1 cellular context compared by ENCODE assay signal in genomic region chr14:103111297-103111981, GRCh38.
TF ChIP-seq lines count a peak whose summit lies in the region.

No MANE protein-coding gene starts in this region.

TF ChIP-seq in GM12878, 131 proteins besides CTCF, POLR2A, EP300 and RAD21 (continued from another document and continues in another):
- TF ChIP-seq E2F8 (IDR thresholded peaks at IDR 0.05; ENCODE audit: low read depth, partially characterized antibody): no peak
- no peak for TF ChIP-seq JUNB (IDR thresholded peaks at IDR 0.05)
- TF ChIP-seq, protein P1, sequence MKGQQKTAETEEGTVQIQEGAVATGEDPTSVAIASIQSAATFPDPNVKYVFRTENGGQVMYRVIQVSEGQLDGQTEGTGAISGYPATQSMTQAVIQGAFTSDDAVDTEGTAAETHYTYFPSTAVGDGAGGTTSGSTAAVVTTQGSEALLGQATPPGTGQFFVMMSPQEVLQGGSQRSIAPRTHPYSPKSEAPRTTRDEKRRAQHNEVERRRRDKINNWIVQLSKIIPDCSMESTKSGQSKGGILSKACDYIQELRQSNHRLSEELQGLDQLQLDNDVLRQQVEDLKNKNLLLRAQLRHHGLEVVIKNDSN (IDR thresholded peaks at IDR 0.05; ENCODE audit: borderline replicate concordance, extremely low read length, insufficient read depth, low read depth, low read length): no peak
- TF ChIP-seq MAX (IDR thresholded peaks at IDR 0.05; ENCODE audit: low read depth, low read length): no peak
- TF ChIP-seq ZBTB33 (IDR thresholded peaks at IDR 0.05): no peak
- no peak for TF ChIP-seq TARDBP (IDR thresholded peaks at IDR 0.05; ENCODE audit: borderline replicate concordance)
- TF ChIP-seq, protein P2, sequence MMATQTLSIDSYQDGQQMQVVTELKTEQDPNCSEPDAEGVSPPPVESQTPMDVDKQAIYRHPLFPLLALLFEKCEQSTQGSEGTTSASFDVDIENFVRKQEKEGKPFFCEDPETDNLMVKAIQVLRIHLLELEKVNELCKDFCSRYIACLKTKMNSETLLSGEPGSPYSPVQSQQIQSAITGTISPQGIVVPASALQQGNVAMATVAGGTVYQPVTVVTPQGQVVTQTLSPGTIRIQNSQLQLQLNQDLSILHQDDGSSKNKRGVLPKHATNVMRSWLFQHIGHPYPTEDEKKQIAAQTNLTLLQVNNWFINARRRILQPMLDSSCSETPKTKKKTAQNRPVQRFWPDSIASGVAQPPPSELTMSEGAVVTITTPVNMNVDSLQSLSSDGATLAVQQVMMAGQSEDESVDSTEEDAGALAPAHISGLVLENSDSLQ (IDR thresholded peaks at IDR 0.05): peak; percentile 71
- TF ChIP-seq KDM1A (IDR thresholded peaks at IDR 0.05; ENCODE audit: borderline replicate concordance): no peak
- TF ChIP-seq SUZ12 (IDR thresholded peaks at IDR 0.05; ENCODE audit: unreplicated experiment): no peak
- TF ChIP-seq, protein P3, sequence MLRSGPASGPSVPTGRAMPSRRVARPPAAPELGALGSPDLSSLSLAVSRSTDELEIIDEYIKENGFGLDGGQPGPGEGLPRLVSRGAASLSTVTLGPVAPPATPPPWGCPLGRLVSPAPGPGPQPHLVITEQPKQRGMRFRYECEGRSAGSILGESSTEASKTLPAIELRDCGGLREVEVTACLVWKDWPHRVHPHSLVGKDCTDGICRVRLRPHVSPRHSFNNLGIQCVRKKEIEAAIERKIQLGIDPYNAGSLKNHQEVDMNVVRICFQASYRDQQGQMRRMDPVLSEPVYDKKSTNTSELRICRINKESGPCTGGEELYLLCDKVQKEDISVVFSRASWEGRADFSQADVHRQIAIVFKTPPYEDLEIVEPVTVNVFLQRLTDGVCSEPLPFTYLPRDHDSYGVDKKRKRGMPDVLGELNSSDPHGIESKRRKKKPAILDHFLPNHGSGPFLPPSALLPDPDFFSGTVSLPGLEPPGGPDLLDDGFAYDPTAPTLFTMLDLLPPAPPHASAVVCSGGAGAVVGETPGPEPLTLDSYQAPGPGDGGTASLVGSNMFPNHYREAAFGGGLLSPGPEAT (IDR thresholded peaks at IDR 0.05; ENCODE audit: low read depth): peak; percentile 87
- TF ChIP-seq NBN (IDR thresholded peaks at IDR 0.05): 0 out of 2 replicates have a peak, but pooled peaks have one; percentile 34
- TF ChIP-seq, protein P4, sequence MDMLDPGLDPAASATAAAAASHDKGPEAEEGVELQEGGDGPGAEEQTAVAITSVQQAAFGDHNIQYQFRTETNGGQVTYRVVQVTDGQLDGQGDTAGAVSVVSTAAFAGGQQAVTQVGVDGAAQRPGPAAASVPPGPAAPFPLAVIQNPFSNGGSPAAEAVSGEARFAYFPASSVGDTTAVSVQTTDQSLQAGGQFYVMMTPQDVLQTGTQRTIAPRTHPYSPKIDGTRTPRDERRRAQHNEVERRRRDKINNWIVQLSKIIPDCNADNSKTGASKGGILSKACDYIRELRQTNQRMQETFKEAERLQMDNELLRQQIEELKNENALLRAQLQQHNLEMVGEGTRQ (IDR thresholded peaks at IDR 0.05; ENCODE audit: borderline replicate concordance, low read depth, low read length): no peak
- no peak for TF ChIP-seq SIX5 (IDR thresholded peaks at IDR 0.05; ENCODE audit: low read depth, low read length, severe bottlenecking)
- TF ChIP-seq SMARCA5 (IDR thresholded peaks at IDR 0.05): peak; percentile 10; the same call in 1 of the 2 replicates
- TF ChIP-seq TCF7 (IDR thresholded peaks at IDR 0.05; ENCODE audit: borderline replicate concordance): no peak
- no peak for TF ChIP-seq NR2C2 (IDR thresholded peaks at IDR 0.05; ENCODE audit: borderline replicate concordance, control insufficient read depth, insufficient read length, low read depth)
- TF ChIP-seq MXI1 (IDR thresholded peaks at IDR 0.05; ENCODE audit: low read depth, low read length): no peak
- no peak for TF ChIP-seq PML (IDR thresholded peaks at IDR 0.05; ENCODE audit: low read length)
- no peak for TF ChIP-seq SMC3 (IDR thresholded peaks at IDR 0.05; ENCODE audit: borderline replicate concordance, low read length)
- TF ChIP-seq, protein P5, sequence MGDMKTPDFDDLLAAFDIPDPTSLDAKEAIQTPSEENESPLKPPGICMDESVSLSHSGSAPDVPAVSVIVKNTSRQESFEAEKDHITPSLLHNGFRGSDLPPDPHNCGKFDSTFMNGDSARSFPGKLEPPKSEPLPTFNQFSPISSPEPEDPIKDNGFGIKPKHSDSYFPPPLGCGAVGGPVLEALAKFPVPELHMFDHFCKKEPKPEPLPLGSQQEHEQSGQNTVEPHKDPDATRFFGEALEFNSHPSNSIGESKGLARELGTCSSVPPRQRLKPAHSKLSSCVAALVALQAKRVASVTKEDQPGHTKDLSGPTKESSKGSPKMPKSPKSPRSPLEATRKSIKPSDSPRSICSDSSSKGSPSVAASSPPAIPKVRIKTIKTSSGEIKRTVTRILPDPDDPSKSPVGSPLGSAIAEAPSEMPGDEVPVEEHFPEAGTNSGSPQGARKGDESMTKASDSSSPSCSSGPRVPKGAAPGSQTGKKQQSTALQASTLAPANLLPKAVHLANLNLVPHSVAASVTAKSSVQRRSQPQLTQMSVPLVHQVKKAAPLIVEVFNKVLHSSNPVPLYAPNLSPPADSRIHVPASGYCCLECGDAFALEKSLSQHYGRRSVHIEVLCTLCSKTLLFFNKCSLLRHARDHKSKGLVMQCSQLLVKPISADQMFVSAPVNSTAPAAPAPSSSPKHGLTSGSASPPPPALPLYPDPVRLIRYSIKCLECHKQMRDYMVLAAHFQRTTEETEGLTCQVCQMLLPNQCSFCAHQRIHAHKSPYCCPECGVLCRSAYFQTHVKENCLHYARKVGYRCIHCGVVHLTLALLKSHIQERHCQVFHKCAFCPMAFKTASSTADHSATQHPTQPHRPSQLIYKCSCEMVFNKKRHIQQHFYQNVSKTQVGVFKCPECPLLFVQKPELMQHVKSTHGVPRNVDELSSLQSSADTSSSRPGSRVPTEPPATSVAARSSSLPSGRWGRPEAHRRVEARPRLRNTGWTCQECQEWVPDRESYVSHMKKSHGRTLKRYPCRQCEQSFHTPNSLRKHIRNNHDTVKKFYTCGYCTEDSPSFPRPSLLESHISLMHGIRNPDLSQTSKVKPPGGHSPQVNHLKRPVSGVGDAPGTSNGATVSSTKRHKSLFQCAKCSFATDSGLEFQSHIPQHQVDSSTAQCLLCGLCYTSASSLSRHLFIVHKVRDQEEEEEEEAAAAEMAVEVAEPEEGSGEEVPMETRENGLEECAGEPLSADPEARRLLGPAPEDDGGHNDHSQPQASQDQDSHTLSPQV (IDR thresholded peaks at IDR 0.05): no peak
- TF ChIP-seq IKZF1 (conservative IDR thresholded peaks at IDR 0.05): peak; percentile 89
- no peak for TF ChIP-seq CBX3 (IDR thresholded peaks at IDR 0.05; ENCODE audit: borderline replicate concordance, low read depth)
- TF ChIP-seq RCOR1 (conservative IDR thresholded peaks at IDR 0.05; ENCODE audit: low read depth, low read length): no peak
- no peak for TF ChIP-seq PRDM15 (CRISPR knock-in tag; IDR thresholded peaks at IDR 0.05)
- no peak for TF ChIP-seq JUND (IDR thresholded peaks at IDR 0.05; ENCODE audit: low read depth, low read length)
- TF ChIP-seq, protein P6, sequence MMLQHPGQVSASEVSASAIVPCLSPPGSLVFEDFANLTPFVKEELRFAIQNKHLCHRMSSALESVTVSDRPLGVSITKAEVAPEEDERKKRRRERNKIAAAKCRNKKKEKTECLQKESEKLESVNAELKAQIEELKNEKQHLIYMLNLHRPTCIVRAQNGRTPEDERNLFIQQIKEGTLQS (IDR thresholded peaks at IDR 0.05; ENCODE audit: borderline replicate concordance, extremely low read depth, low read depth, low read length): no peak
- TF ChIP-seq POU2F2 (IDR thresholded peaks at IDR 0.05; ENCODE audit: borderline replicate concordance, low read depth, low read length): 0 out of 3 replicates have a peak, but pooled peaks have one; percentile 11
- no peak for TF ChIP-seq SUPT20H (IDR thresholded peaks at IDR 0.05; ENCODE audit: borderline replicate concordance, control insufficient read depth, low read depth, low read length)
- TF ChIP-seq NR2C1 (IDR thresholded peaks at IDR 0.05): peak; percentile 23; the same call in 1 of the 2 replicates
- TF ChIP-seq MLLT1 (IDR thresholded peaks at IDR 0.05): no peak
- no peak for TF ChIP-seq MTA3 (IDR thresholded peaks at IDR 0.05; ENCODE audit: borderline replicate concordance, low read length)
- TF ChIP-seq BHLHE40 (IDR thresholded peaks at IDR 0.05; ENCODE audit: borderline replicate concordance in 1 of 2, low read depth in 2 of 2, low read length in 1 of 2): no peak; a peak in 1 of 4 replicates
- TF ChIP-seq CEBPB (IDR thresholded peaks at IDR 0.05; ENCODE audit: borderline replicate concordance in 1 of 2, low read depth in 2 of 2, low read length in 2 of 2): no peak
- no peak for TF ChIP-seq BACH1 (IDR thresholded peaks at IDR 0.05; ENCODE audit: borderline replicate concordance)
- TF ChIP-seq MEF2B (IDR thresholded peaks at IDR 0.05; ENCODE audit: partially characterized antibody, poor library complexity, severe bottlenecking): no peak
- TF ChIP-seq POLR2AphosphoS2 (IDR thresholded peaks at IDR 0.05; ENCODE audit: low read depth, low read length): no peak
- no peak for TF ChIP-seq ETV6 (conservative IDR thresholded peaks at IDR 0.05 in 1 of 2, IDR thresholded peaks at IDR 0.05 in 1 of 2; ENCODE audit: borderline replicate concordance in 1 of 2, low read depth in 1 of 2)
- TF ChIP-seq ZZZ3 (IDR thresholded peaks at IDR 0.05; ENCODE audit: control insufficient read depth, insufficient read length, low read depth): no peak
- TF ChIP-seq TCF12 (IDR thresholded peaks at IDR 0.05; ENCODE audit: low read depth, low read length): peak; percentile 69
- TF ChIP-seq SP1 (IDR thresholded peaks at IDR 0.05; ENCODE audit: low read depth, low read length): no peak
